Comparison of ENCODE assay signal across 17 cellular contexts in the genomic region with DNA sequence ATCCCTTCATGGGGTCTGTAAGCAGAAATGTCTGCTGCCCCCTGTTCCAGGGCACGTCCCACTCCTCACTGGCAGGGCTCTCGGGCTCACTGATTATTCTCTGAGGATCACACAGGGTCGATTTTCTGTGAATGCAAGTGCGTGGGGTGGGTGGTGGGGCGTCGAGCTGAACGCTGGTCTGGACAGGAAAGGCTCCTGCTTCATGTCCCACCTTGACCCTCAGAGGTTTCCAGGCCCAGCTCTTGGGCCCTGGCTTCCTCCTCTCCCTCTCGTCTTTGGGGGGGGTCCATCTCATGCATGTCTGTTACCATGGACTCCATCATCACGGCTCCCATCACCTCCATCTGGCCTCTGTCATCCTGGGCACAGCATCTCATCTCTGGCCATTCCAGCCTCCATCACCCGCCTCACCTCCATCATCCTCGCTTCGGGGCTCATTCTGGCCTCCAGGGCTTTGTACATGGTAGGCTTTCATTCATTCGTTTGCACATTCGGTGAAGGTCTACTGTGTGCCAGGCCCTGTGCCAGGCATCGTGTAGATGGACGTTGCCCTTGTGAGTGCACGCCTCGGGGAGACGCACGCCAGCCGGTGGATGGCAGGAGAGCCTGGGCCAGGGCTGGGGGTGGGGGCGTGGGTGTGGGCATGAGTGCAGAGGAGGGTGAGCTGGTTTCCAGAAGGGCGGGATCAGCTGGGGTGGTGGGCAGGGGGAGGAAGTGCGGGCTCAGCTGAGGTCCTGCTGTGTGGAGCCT. TPM values are rescaled to one million over a fixed set of nuclear protein-coding genes. Genes with fewer than 3 reads are reported as not detected.
"Had no signal": no experiment of that assay in that cellular context is flagged by ENCODE, and none has a peak within 500 bp of the region (broad histone marks: within the 10 kb centered on the region; RNA-seq: fewer than 3 reads in every experiment).

No MANE protein-coding gene starts in this region.

- H3K36me3 ChIP-seq: ovary, tibial artery, uterus had no signal

- H3K4me3 ChIP-seq: ovary, tibial artery, uterus had no signal

- H3K27ac ChIP-seq: foreskin keratinocyte, ovary, tibial artery, uterus had no signal

- H3K4me1 ChIP-seq: foreskin keratinocyte, tibial artery, uterus had no signal

- H3K27me3 ChIP-seq: foreskin keratinocyte, ovary, tibial artery, uterus had no signal

- ATAC-seq: activated CD8-positive, alpha-beta memory T cell treated with anti-CD3 and anti-CD28 coated beads, Interleukin-2, amount 10 ng/mL, durations not matched to agents 7 days and 5 days; activated naive CD4-positive, alpha-beta T cell treated with anti-CD3 and anti-CD28 coated beads, Interleukin-2, amount 50 U/mL, for 72 hours; foreskin keratinocyte; left colon; stimulated activated memory B cell treated with anti-CD40 and anti-IgM and Interleukin-4, amounts not matched to agents 10 μg/mL and 1 μg/mL and 100 μg/mL, for 72 hours had no signal

- H3K9me3 ChIP-seq: ovary, tibial artery, uterus had no signal

- DNase-seq: activated CD4-positive, alpha-beta T cell treated with anti-CD3 and anti-CD28 coated beads for 1 hour; activated CD4-positive, alpha-beta T cell treated with anti-CD3 and anti-CD28 coated beads, Interleukin-2, amount 50 U/mL, for 4 hours; activated CD8-positive, alpha-beta memory T cell treated with anti-CD3 and anti-CD28 coated beads, Interleukin-2, amount 10 ng/mL, durations not matched to agents 7 days and 5 days; activated T-cell treated with anti-CD3 and anti-CD28 coated beads, Interleukin-2, amount 50 U/mL, for 24 hours; amygdala; cortex of kidney; effector memory CD4-positive, alpha-beta T cell; foreskin keratinocyte; left colon; nephron progenitor cell; stimulated activated CD4-positive, alpha-beta T cell treated with anti-CD3 and anti-CD28 coated beads, Interleukin-2, amount 100 ng/mL, for 48 hours; uterus had no signal

RNA-seq across cellular contexts. Expression of a gene that starts 34.7 kb away (rescaled TPM):
- total RNA-seq: activated CD8-positive, alpha-beta memory T cell treated with anti-CD3 and anti-CD28 coated beads, Interleukin-2, amount 10 ng/mL, durations not matched to agents 7 days and 5 days; activated naive CD4-positive, alpha-beta T cell treated with anti-CD3 and anti-CD28 coated beads, Interleukin-2, amount 50 U/mL, for 72 hours; foreskin keratinocyte; left colon; T-helper 1 cell treated with Interleukin-12 subunit alpha and Interleukin-12 subunit beta and Interleukin-4 antibody, amounts not matched to agents 30 ng/mL and 1 ng/mL, for 36 hours had no signal

RNA-seq across cellular contexts. Expression of a gene that starts 42.9 kb away (rescaled TPM):
- total RNA-seq: activated CD8-positive, alpha-beta memory T cell treated with anti-CD3 and anti-CD28 coated beads, Interleukin-2, amount 10 ng/mL, durations not matched to agents 7 days and 5 days; activated naive CD4-positive, alpha-beta T cell treated with anti-CD3 and anti-CD28 coated beads, Interleukin-2, amount 50 U/mL, for 72 hours; T-helper 1 cell treated with Interleukin-12 subunit alpha and Interleukin-12 subunit beta and Interleukin-4 antibody, amounts not matched to agents 30 ng/mL and 1 ng/mL, for 36 hours had no signal
